16 cellular contexts compared by ENCODE assay signal in the genomic region with DNA sequence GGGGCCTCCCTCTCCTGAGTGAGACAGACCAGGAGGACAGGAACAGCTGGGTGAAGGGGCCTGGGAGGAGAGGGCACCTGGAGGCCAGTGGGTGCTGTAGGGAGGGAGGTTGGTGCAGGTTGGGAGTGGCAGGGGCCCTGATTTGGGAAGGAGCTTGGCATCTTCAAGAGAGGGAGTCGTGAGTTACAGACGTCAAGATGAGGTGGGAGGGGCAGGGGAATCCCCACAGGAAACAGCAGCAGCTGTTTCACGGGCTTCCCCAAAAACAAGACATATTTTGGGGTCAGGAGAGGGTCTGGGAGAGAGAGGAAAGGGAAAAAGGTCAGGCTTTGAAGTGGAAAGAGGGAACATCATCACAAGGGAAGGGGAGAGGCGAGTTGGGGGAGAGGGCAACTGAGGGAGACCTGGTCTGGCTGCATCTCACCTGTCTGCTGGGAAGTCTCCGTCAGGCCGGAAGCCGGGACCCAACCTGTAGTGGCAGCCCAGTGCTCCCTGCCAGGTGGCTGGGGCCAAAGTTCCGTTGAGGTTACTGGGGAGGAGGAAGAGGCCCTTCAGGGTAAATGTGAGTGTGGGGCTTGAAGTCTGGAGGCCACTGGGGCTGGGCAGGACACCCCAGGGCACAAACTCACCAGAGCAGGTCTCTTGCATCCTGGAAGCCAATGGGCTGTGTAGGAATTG.
DNase-seq lines count a peak whose midpoint lies in the region; ATAC-seq lines count a peak whose summit lies in the region.
"Had no signal": no experiment of that assay in that cellular context is flagged by ENCODE, and none has a peak within 500 bp of the region (broad histone marks: within the 10 kb centered on the region; RNA-seq: fewer than 3 reads in every experiment).

No MANE protein-coding gene starts in this region.

- peak overlapping the region; percentile 61 for H3K4me3 Mint-ChIP-seq in T-helper 1 cell treated with Interleukin-12 subunit alpha and Interleukin-12 subunit beta and Interleukin-4 antibody, amounts not matched to agents 30 μg/mL and 1 μg/mL, for 36 hours
- no peak overlapping the region for H3K4me3 Mint-ChIP-seq in activated naive CD8-positive, alpha-beta T cell treated with anti-CD3 and anti-CD28 coated beads, Interleukin-2, amount 50 U/mL, for 24 hours
- H3K4me3 Mint-ChIP-seq in stimulated activated naive CD8-positive, alpha-beta T cell treated with anti-CD3 and anti-CD28 coated beads, Interleukin-15, amount 100 ng/mL, for 72 hours = peak overlapping the region; percentile 76 to 91
- H3K4me3 Mint-ChIP-seq: endodermal cell had no signal

- peaks cover 15% of the 10 kb centered on the region for H3K4me1 Mint-ChIP-seq in T-helper 1 cell treated with Interleukin-12 subunit alpha and Interleukin-12 subunit beta and Interleukin-4 antibody, amounts not matched to agents 30 μg/mL and 1 μg/mL, for 36 hours (ENCODE audit: low read depth)
- peaks cover 10% of the 10 kb centered on the region for H3K4me1 Mint-ChIP-seq in activated naive CD8-positive, alpha-beta T cell treated with anti-CD3 and anti-CD28 coated beads, Interleukin-2, amount 50 U/mL, for 24 hours
- H3K4me1 Mint-ChIP-seq in stimulated activated naive CD8-positive, alpha-beta T cell treated with anti-CD3 and anti-CD28 coated beads, Interleukin-15, amount 100 ng/mL, for 72 hours = peaks cover 30% of the 10 kb centered on the region
- H3K4me1 Mint-ChIP-seq: endodermal cell had no signal

- peak; percentile 17 to 35 for DNase-seq in stimulated activated CD4-positive, alpha-beta T cell treated with anti-CD3 and anti-CD28 coated beads, Interleukin-2, amount 100 ng/mL, for 24 hours
- no peak for DNase-seq in stimulated activated CD4-positive, alpha-beta T cell treated with anti-CD3 and anti-CD28 coated beads, Interleukin-2, amount 100 ng/mL, for 48 hours
- no peak for DNase-seq in activated naive CD8-positive, alpha-beta T cell treated with anti-CD3 and anti-CD28 coated beads, Interleukin-2, amount 50 U/mL, for 24 hours
- DNase-seq in stimulated activated naive CD8-positive, alpha-beta T cell treated with anti-CD3 and anti-CD28 coated beads, Interleukin-15, amount 100 ng/mL, for 72 hours = no peak
- DNase-seq in SKM-1 treated with dmso at 0.1 percent for 144 hours (lab: John Stamatoyannopoulos, UW; ENCODE audit: unreplicated experiment) (no peak), cortex of kidney (lab: John Stamatoyannopoulos, UW) (no peak)
- DNase-seq: body of pancreas, endodermal cell, foreskin fibroblast, NCI-H1930, NCI-H748 treated with DMSO at 0.1 percent for 48 hours, Right ventricle myocardium superior, sigmoid colon, testis had no signal

- peak overlapping the region; percentile 84 for H3K27ac Mint-ChIP-seq in T-helper 1 cell treated with Interleukin-12 subunit alpha and Interleukin-12 subunit beta and Interleukin-4 antibody, amounts not matched to agents 30 μg/mL and 1 μg/mL, for 36 hours
- H3K27ac Mint-ChIP-seq in activated naive CD8-positive, alpha-beta T cell treated with anti-CD3 and anti-CD28 coated beads, Interleukin-2, amount 50 U/mL, for 24 hours = peak overlapping the region; percentile 0
- peak overlapping the region; percentile 65 to 97 for H3K27ac Mint-ChIP-seq in stimulated activated naive CD8-positive, alpha-beta T cell treated with anti-CD3 and anti-CD28 coated beads, Interleukin-15, amount 100 ng/mL, for 72 hours
- H3K27ac Mint-ChIP-seq: endodermal cell had no signal

- no peak for ATAC-seq in activated naive CD8-positive, alpha-beta T cell treated with anti-CD3 and anti-CD28 coated beads, Interleukin-2, amount 50 U/mL, for 24 hours
- peak; percentile 62 for ATAC-seq in stimulated activated naive CD8-positive, alpha-beta T cell treated with anti-CD3 and anti-CD28 coated beads, Interleukin-15, amount 100 ng/mL, for 72 hours
- ATAC-seq in HG03521 (IDR thresholded peaks at IDR 0.05; ENCODE audit: unreplicated experiment) = no peak
- ATAC-seq: body of pancreas had no signal

- no peaks in the 10 kb centered on the region for H3K9me3 Mint-ChIP-seq in T-helper 1 cell treated with Interleukin-12 subunit alpha and Interleukin-12 subunit beta and Interleukin-4 antibody, amounts not matched to agents 30 μg/mL and 1 μg/mL, for 36 hours
- no peaks in the 10 kb centered on the region for H3K9me3 Mint-ChIP-seq in activated naive CD8-positive, alpha-beta T cell treated with anti-CD3 and anti-CD28 coated beads, Interleukin-2, amount 50 U/mL, for 24 hours
- H3K9me3 Mint-ChIP-seq in stimulated activated naive CD8-positive, alpha-beta T cell treated with anti-CD3 and anti-CD28 coated beads, Interleukin-15, amount 100 ng/mL, for 72 hours = no peaks in the 10 kb centered on the region
- H3K9me3 Mint-ChIP-seq: endodermal cell had no signal

- H3K27me3 Mint-ChIP-seq in T-helper 1 cell treated with Interleukin-12 subunit alpha and Interleukin-12 subunit beta and Interleukin-4 antibody, amounts not matched to agents 30 μg/mL and 1 μg/mL, for 36 hours (ENCODE audit: low read depth) = peaks cover 3% of the 10 kb centered on the region
- no peaks in the 10 kb centered on the region for H3K27me3 Mint-ChIP-seq in activated naive CD8-positive, alpha-beta T cell treated with anti-CD3 and anti-CD28 coated beads, Interleukin-2, amount 50 U/mL, for 24 hours
- no peaks in the 10 kb centered on the region for H3K27me3 Mint-ChIP-seq in stimulated activated naive CD8-positive, alpha-beta T cell treated with anti-CD3 and anti-CD28 coated beads, Interleukin-15, amount 100 ng/mL, for 72 hours

- no peaks in the 10 kb centered on the region for H3K36me3 Mint-ChIP-seq in T-helper 1 cell treated with Interleukin-12 subunit alpha and Interleukin-12 subunit beta and Interleukin-4 antibody, amounts not matched to agents 30 μg/mL and 1 μg/mL, for 36 hours (ENCODE audit: low read depth)
- H3K36me3 Mint-ChIP-seq in activated naive CD8-positive, alpha-beta T cell treated with anti-CD3 and anti-CD28 coated beads, Interleukin-2, amount 50 U/mL, for 24 hours (ENCODE audit: low read depth) = no peaks in the 10 kb centered on the region

Comparison
In these comparisons a context has a peak if more than half of its experiments do, and no peak if none do; other contexts are left out.
1. DNase-seq: peak in stimulated activated CD4-positive, alpha-beta T cell treated with anti-CD3 and anti-CD28 coated beads, Interleukin-2, amount 100 ng/mL, for 24 hours (2 of 2); none in stimulated activated CD4-positive, alpha-beta T cell treated with anti-CD3 and anti-CD28 coated beads, Interleukin-2, amount 100 ng/mL, for 48 hours (0 of 2), activated naive CD8-positive, alpha-beta T cell treated with anti-CD3 and anti-CD28 coated beads, Interleukin-2, amount 50 U/mL, for 24 hours (single experiment), stimulated activated naive CD8-positive, alpha-beta T cell treated with anti-CD3 and anti-CD28 coated beads, Interleukin-15, amount 100 ng/mL, for 72 hours (0 of 2), SKM-1 treated with dmso at 0.1 percent for 144 hours (single experiment) and cortex of kidney (single experiment).
2. H3K27ac Mint-ChIP-seq: peak in every context shown above with its lines; median percentile 84 in T-helper 1 cell treated with Interleukin-12 subunit alpha and Interleukin-12 subunit beta and Interleukin-4 antibody, amounts not matched to agents 30 μg/mL and 1 μg/mL, for 36 hours; 81 in stimulated activated naive CD8-positive, alpha-beta T cell treated with anti-CD3 and anti-CD28 coated beads, Interleukin-15, amount 100 ng/mL, for 72 hours; 0 in activated naive CD8-positive, alpha-beta T cell treated with anti-CD3 and anti-CD28 coated beads, Interleukin-2, amount 50 U/mL, for 24 hours.